ENCODE assay signal across 1 cellular context in the genomic region with DNA sequence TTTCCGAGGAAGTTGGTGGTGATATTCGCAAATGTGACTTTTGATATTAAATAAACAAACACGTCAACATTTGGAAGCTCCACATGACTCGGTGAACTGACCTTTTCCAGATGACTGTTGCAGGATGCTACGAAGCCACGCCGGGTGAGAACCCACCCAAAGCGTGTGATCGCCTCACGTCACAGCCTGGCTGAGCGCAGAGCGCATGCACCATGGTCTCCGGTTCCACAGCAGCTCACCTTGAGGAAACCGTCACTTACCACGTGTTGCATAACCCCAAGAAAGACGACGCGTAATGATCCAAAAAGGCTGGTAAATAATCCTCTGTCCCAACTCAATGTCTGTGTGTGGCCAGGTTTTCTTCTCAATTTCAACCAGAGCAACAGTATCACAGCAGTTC.
TF ChIP-seq lines count a peak whose summit lies in the region.

No MANE protein-coding gene starts in this region.

TF ChIP-seq in H1, 55 proteins besides CTCF, POLR2A, EP300 and RAD21:
- TF ChIP-seq CTBP2 (IDR thresholded peaks at IDR 0.05; ENCODE audit: borderline replicate concordance, insufficient read depth, insufficient read length, low read length) (no peak), GTF2F1 (IDR thresholded peaks at IDR 0.05; ENCODE audit: borderline replicate concordance, low read depth, low read length) (no peak), SAP30 (IDR thresholded peaks at IDR 0.05; ENCODE audit: insufficient read depth, insufficient replicate concordance, low read length) (no peak), SIN3A (conservative IDR thresholded peaks at IDR 0.05 in 1 of 2, IDR thresholded peaks at IDR 0.05 in 1 of 2; ENCODE audit: low read depth in 1 of 2, low read length in 2 of 2) (no peak), ZNF274 (IDR thresholded peaks at IDR 0.05; ENCODE audit: borderline replicate concordance, extremely low read depth, low read length) (no peak), POLR2AphosphoS5 (IDR thresholded peaks at IDR 0.05; ENCODE audit: low read depth, low read length) (no peak)
